ENCODE assay signal across 19 cellular contexts in genomic region chr4:70050138-70050537, GRCh38. TPM values are rescaled to one million over a fixed set of nuclear protein-coding genes. Genes with fewer than 3 reads are reported as not detected.
"Had no signal": no experiment of that assay in that cellular context is flagged by ENCODE, and none has a peak within 500 bp of the region (broad histone marks: within the 10 kb centered on the region; RNA-seq: fewer than 3 reads in every experiment).

HTN1 (plus strand) TSS chr4:70050438; CDS start chr4:70053077, 2,639 bp downstream.

RNA-seq across cellular contexts. Expression of gene HTN1, which starts in this region (rescaled TPM):
- total RNA-seq: naive thymus-derived CD8-positive, alpha-beta T cell; natural killer cell treated with Interleukin-12 subunit alpha and Interleukin-12 subunit beta and Interleukin-15 and Interleukin-18, amount 100 ng/mL, for 72 hours; neural crest cell; omental fat pad; osteocyte; pancreas; posterior vena cava; prostate gland; pulmonary artery endothelial cell; right atrium auricular region; sciatic nerve; spleen; suprapubic skin; testis; transverse colon; upper lobe of right lung; urinary bladder; vagina had no signal
- polyA plus RNA-seq: naive thymus-derived CD8-positive, alpha-beta T cell; pancreas; smooth muscle cell; spleen; urinary bladder had no signal
